15 cellular contexts compared by ENCODE assay signal in genomic region chr11:105448703-105449079, GRCh38.
DNase-seq lines count a peak whose midpoint lies in the region; ATAC-seq and TF ChIP-seq lines count a peak whose summit lies in the region.
"Had no signal": no experiment of that assay in that cellular context is flagged by ENCODE, and none has a peak within 500 bp of the region (broad histone marks: within the 10 kb centered on the region; RNA-seq: fewer than 3 reads in every experiment).

No MANE protein-coding gene starts in this region.

- peaks cover 4 to 5% of the 10 kb centered on the region in 2 donors for H3K36me3 Mint-ChIP-seq in activated T-cell treated with anti-CD3 and anti-CD28 coated beads, Interleukin-2, amount 50 U/mL, for 72 hours (ENCODE audit: insufficient read depth in 2 of 2)
- no peaks in the 10 kb centered on the region for H3K36me3 Mint-ChIP-seq in stimulated activated effector memory CD8-positive, alpha-beta T cell treated with anti-CD3 and anti-CD28 coated beads, Interleukin-12 subunit alpha, Interleukin-12 subunit beta, amount 100 ng/mL, for 72 hours
- H3K36me3 Mint-ChIP-seq: CD4-positive, alpha-beta memory T cell had no signal

- H3K9ac ChIP-seq in PC-3 (ENCODE audit: low read length), result no peak overlapping the region
- H3K9ac ChIP-seq: GM23248 had no signal

- intact Hi-C loops in PC-9 (cut with micrococcal nuclease; ENCODE audit: unreplicated experiment) (no loop called here), PC-3 (cut with micrococcal nuclease) (no loop called here)

- BruUV-seq in PC-9 (replicated peaks; lab: Mats Ljungman, UMichigan) (no TSS peak), PC-3 (replicated peaks; lab: Mats Ljungman, UMichigan) (no TSS peak)

- no peak overlapping the region for H3K4me3 Mint-ChIP-seq in activated T-cell treated with anti-CD3 and anti-CD28 coated beads, Interleukin-2, amount 50 U/mL, for 72 hours
- no peak overlapping the region for H3K4me3 Mint-ChIP-seq in stimulated activated effector memory CD8-positive, alpha-beta T cell treated with anti-CD3 and anti-CD28 coated beads, Interleukin-12 subunit alpha, Interleukin-12 subunit beta, amount 100 ng/mL, for 72 hours
- H3K4me3 Mint-ChIP-seq: B cell; CD4-positive, alpha-beta memory T cell had no signal

- H3K36me3 ChIP-seq in PC-9 (ENCODE audit: low read depth), result no peaks in the 10 kb centered on the region
- H3K36me3 ChIP-seq in PC-3 (ENCODE audit: low read depth, low read length), result no peaks in the 10 kb centered on the region

- TF ChIP-seq CTCF in PC-9 (conservative IDR thresholded peaks at IDR 0.05) (no peak), PC-3 (conservative IDR thresholded peaks at IDR 0.05; ENCODE audit: low read depth, low read length) (no peak)

- H3K27ac Mint-ChIP-seq in activated T-cell treated with anti-CD3 and anti-CD28 coated beads, Interleukin-2, amount 50 U/mL, for 72 hours, result no peak overlapping the region
- H3K27ac Mint-ChIP-seq in stimulated activated effector memory CD8-positive, alpha-beta T cell treated with anti-CD3 and anti-CD28 coated beads, Interleukin-12 subunit alpha, Interleukin-12 subunit beta, amount 100 ng/mL, for 72 hours, result no peak overlapping the region
- H3K27ac Mint-ChIP-seq: B cell had no signal

- no peak overlapping the region for H3K27ac ChIP-seq in PC-9
- no peak overlapping the region for H3K27ac ChIP-seq in PC-3 (ENCODE audit: low read length)
- H3K27ac ChIP-seq: GM23248, HL-60 had no signal

- CTCF ChIA-PET in PC-9 (lab: Charles Lee), result no interaction called here
- CTCF ChIA-PET in PC-3 (lab: Charles Lee), result no interaction called here

- no peak overlapping the region for H3K4me2 ChIP-seq in PC-9
- H3K4me2 ChIP-seq in PC-3 (ENCODE audit: low read length), result no peak overlapping the region

- DNase-seq in activated T-cell treated with anti-CD3 and anti-CD28 coated beads, Interleukin-2, amount 50 U/mL, for 72 hours, result no peak
- DNase-seq in activated T-cell treated with anti-CD3 and anti-CD28 coated beads for 4 hours, result no peak
- no peak for DNase-seq in PC-9
- no peak for DNase-seq in stimulated activated effector memory CD8-positive, alpha-beta T cell treated with anti-CD3 and anti-CD28 coated beads, Interleukin-12 subunit alpha, Interleukin-12 subunit beta, amount 100 ng/mL, for 72 hours (ENCODE audit: low spot score in 2 of 2)
- no peak for DNase-seq in NCI-H446 (lab: John Stamatoyannopoulos, UW)
- no peak for DNase-seq in PC-3
- DNase-seq in NCI-H2227 (lab: John Stamatoyannopoulos, UW; ENCODE audit: unreplicated experiment), result no peak
- DNase-seq: C1 segment of cervical spinal cord; CD4-positive, alpha-beta memory T cell; DMS153; DMS79 treated with DMSO at 0.1 percent for 48 hours; EL; GM23248 had no signal

- H3K9me2 ChIP-seq in PC-9 (ENCODE audit: insufficient read depth) (peaks cover 6% of the 10 kb centered on the region; the same call in 1 of the 2 replicates), PC-3 (replicated peaks; ENCODE audit: low read length) (no peaks in the 10 kb centered on the region)

- H3K4me1 ChIP-seq in PC-9 (replicated peaks; ENCODE audit: insufficient read depth) (no peaks in the 10 kb centered on the region), PC-3 (ENCODE audit: insufficient read depth, low read length) (no peaks in the 10 kb centered on the region)

- H3K79me2 ChIP-seq in PC-9 (ENCODE audit: low read depth) (no peaks in the 10 kb centered on the region), PC-3 (ENCODE audit: low read length) (no peaks in the 10 kb centered on the region)

- H3K9me3 ChIP-seq in PC-9 (ENCODE audit: insufficient read depth, low read depth), result no peaks in the 10 kb centered on the region; the same call in 1 of the 2 replicates
- H3K9me3 ChIP-seq in PC-3 (ENCODE audit: low read length), result no peaks in the 10 kb centered on the region

- H3K4me1 Mint-ChIP-seq in activated T-cell treated with anti-CD3 and anti-CD28 coated beads, Interleukin-2, amount 50 U/mL, for 72 hours (ENCODE audit: low read depth), result peaks cover 12% of the 10 kb centered on the region
- H3K4me1 Mint-ChIP-seq in stimulated activated effector memory CD8-positive, alpha-beta T cell treated with anti-CD3 and anti-CD28 coated beads, Interleukin-12 subunit alpha, Interleukin-12 subunit beta, amount 100 ng/mL, for 72 hours, result peaks cover 6% of the 10 kb centered on the region
- H3K4me1 Mint-ChIP-seq: B cell; CD4-positive, alpha-beta memory T cell had no signal

- ATAC-seq in activated T-cell treated with anti-CD3 and anti-CD28 coated beads, Interleukin-2, amount 50 U/mL, for 72 hours (replicated peaks in 1 of 2), result peak; percentile 61 to 74
- peak; percentile 73 for ATAC-seq in stimulated activated effector memory CD8-positive, alpha-beta T cell treated with anti-CD3 and anti-CD28 coated beads, Interleukin-12 subunit alpha, Interleukin-12 subunit beta, amount 100 ng/mL, for 72 hours
- ATAC-seq in PC-3, result no peak

- H3K27me3 ChIP-seq in PC-9 (ENCODE audit: insufficient read depth, low read depth), result no peaks in the 10 kb centered on the region
- H3K27me3 ChIP-seq in PC-3 (ENCODE audit: low read length), result no peaks in the 10 kb centered on the region

- H3K27me3 Mint-ChIP-seq in activated T-cell treated with anti-CD3 and anti-CD28 coated beads, Interleukin-2, amount 50 U/mL, for 72 hours (ENCODE audit: low read depth), result no peaks in the 10 kb centered on the region
- H3K27me3 Mint-ChIP-seq: B cell; CD4-positive, alpha-beta memory T cell had no signal

- H3K9me3 Mint-ChIP-seq in activated T-cell treated with anti-CD3 and anti-CD28 coated beads, Interleukin-2, amount 50 U/mL, for 72 hours, result peaks cover 2 to 6% of the 10 kb centered on the region in 2 donors
- peaks cover 11% of the 10 kb centered on the region for H3K9me3 Mint-ChIP-seq in stimulated activated effector memory CD8-positive, alpha-beta T cell treated with anti-CD3 and anti-CD28 coated beads, Interleukin-12 subunit alpha, Interleukin-12 subunit beta, amount 100 ng/mL, for 72 hours

- POLR2A ChIA-PET in PC-9 (lab: Charles Lee; ENCODE audit: unreplicated experiment), result no interaction called here
- POLR2A ChIA-PET in PC-3 (lab: Charles Lee; ENCODE audit: unreplicated experiment), result no interaction called here

- H4K20me1 ChIP-seq in PC-9 (ENCODE audit: insufficient read depth) (no peaks in the 10 kb centered on the region), PC-3 (ENCODE audit: low read length) (no peaks in the 10 kb centered on the region)

- H3K4me3 ChIP-seq in PC-9 (no peak overlapping the region), PC-3 (ENCODE audit: low read length) (no peak overlapping the region)
- H3K4me3 ChIP-seq: GM23248 had no signal

- peak overlapping the region; percentile 40; the same call in 1 of the 2 replicates for H2AFZ ChIP-seq in PC-9
- no peak overlapping the region for H2AFZ ChIP-seq in PC-3 (ENCODE audit: low read length)
- H2AFZ ChIP-seq: GM23248 had no signal

- no peaks in the 10 kb centered on the region for H3F3A ChIP-seq in PC-9 (ENCODE audit: insufficient read depth, low read depth)
- H3F3A ChIP-seq in PC-3 (ENCODE audit: low read length, unreplicated experiment), result no peaks in the 10 kb centered on the region
